Comparison of ENCODE assay signal across 1 cellular context in the genomic region with DNA sequence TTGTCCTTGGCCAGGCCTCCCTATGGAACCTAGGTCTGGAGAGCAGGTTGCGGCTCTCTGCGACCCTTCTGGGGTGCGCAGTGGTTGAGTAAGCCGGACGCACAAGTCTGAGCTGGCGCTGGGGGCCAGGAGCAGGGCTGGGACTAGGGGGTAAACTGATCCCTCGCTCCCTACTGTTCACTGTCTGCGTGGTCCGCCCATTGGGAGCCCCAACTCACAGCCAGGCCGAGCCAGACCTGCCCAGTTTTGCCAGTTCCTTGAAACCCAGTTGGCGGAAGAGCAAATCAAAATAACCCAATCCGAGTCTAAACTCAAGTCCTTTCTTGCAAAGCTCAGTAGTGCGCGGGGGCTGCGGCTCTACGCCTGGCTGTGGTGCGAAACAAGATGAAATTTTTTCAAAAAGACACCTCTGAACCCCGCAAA.
TF ChIP-seq lines count a peak whose summit lies in the region.

No MANE protein-coding gene starts in this region.

TF ChIP-seq in HCT116, 20 proteins besides CTCF, POLR2A, EP300 and RAD21 (continued from another document):
- TF ChIP-seq, protein P1, sequence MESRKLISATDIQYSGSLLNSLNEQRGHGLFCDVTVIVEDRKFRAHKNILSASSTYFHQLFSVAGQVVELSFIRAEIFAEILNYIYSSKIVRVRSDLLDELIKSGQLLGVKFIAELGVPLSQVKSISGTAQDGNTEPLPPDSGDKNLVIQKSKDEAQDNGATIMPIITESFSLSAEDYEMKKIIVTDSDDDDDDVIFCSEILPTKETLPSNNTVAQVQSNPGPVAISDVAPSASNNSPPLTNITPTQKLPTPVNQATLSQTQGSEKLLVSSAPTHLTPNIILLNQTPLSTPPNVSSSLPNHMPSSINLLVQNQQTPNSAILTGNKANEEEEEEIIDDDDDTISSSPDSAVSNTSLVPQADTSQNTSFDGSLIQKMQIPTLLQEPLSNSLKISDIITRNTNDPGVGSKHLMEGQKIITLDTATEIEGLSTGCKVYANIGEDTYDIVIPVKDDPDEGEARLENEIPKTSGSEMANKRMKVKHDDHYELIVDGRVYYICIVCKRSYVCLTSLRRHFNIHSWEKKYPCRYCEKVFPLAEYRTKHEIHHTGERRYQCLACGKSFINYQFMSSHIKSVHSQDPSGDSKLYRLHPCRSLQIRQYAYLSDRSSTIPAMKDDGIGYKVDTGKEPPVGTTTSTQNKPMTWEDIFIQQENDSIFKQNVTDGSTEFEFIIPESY (IDR thresholded peaks at IDR 0.05; ENCODE audit: extremely low read depth, insufficient replicate concordance, low read length), result no peak
- TF ChIP-seq EGR1 (IDR thresholded peaks at IDR 0.05; ENCODE audit: low read depth), result no peak
- TF ChIP-seq ZFX (IDR thresholded peaks at IDR 0.05), result no peak
- no peak for TF ChIP-seq SRF (IDR thresholded peaks at IDR 0.05; ENCODE audit: low read depth)
- TF ChIP-seq, protein P2, sequence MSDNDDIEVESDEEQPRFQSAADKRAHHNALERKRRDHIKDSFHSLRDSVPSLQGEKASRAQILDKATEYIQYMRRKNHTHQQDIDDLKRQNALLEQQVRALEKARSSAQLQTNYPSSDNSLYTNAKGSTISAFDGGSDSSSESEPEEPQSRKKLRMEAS (IDR thresholded peaks at IDR 0.05), result no peak
